17 cellular contexts compared by ENCODE assay signal in genomic region chr17:76296889-76297288, GRCh38. TPM values are rescaled to one million over a fixed set of nuclear protein-coding genes. Genes with fewer than 3 reads are reported as not detected.
DNase-seq lines count a peak whose midpoint lies in the region; ATAC-seq, FAIRE-seq and TF ChIP-seq lines count a peak whose summit lies in the region.
"Had no signal": no experiment of that assay in that cellular context is flagged by ENCODE, and none has a peak within 500 bp of the region (broad histone marks: within the 10 kb centered on the region; RNA-seq: fewer than 3 reads in every experiment).

No MANE protein-coding gene starts in this region.

- H3K4me1 ChIP-seq in mucosa of descending colon (ENCODE audit: low read depth) (peaks cover 14% of the 10 kb centered on the region), small intestine (ENCODE audit: control insufficient read depth in 2 of 2, insufficient read depth in 1 of 2, low read depth in 1 of 2, low read length in 1 of 2) (no peaks in the 10 kb centered on the region), aorta (ENCODE audit: control insufficient read depth in 1 of 2, insufficient read depth in 2 of 2, low read length in 2 of 2) (no peaks in the 10 kb centered on the region)

- H3K27ac ChIP-seq in small intestine (ENCODE audit: low read depth in 1 of 2, low read length in 1 of 2) (no peak overlapping the region), aorta (ENCODE audit: low read depth in 1 of 2, low read length in 2 of 2) (no peak overlapping the region)
- H3K27ac ChIP-seq: GM23248 had no signal

- 38 to 71% (median 50%) methylated on average over 5 of the region's 5 CpGs for WGBS in small intestine, 3 donors
- 93 to 94% methylated on average over 5 of the region's 5 CpGs for WGBS in aorta, 2 donors

- DNase-seq in mucosa of descending colon = peak in 1 of 3 donors; percentile 53
- peak; percentile 27 for DNase-seq in small intestine
- DNase-seq in aorta = peak; percentile 7 to 12
- DNase-seq in effector CD4-positive, alpha-beta T cell = no peak
- DNase-seq in HTR-8/SVneo (ENCODE audit: insufficient read length, low spot score) = no peak
- no peak for DNase-seq in DMS153 treated with DMSO at 0.1 percent for 48 hours (lab: John Stamatoyannopoulos, UW; ENCODE audit: unreplicated experiment)
- DNase-seq: C1 segment of cervical spinal cord; Calu3; CD4-positive, alpha-beta memory T cell; COR-L47; DND-41; GM23248; H7; HCEC 1CT had no signal

- FAIRE-seq in small intestine (lab: Jason Lieb, UNC) (no peak), HTR-8/SVneo (lab: Jason Lieb, UNC) (no peak)
- FAIRE-seq: G401.6, GM12892, H1 had no signal

- no peak for TF ChIP-seq CTCF in mucosa of descending colon (IDR thresholded peaks at IDR 0.05)

- no peaks in the 10 kb centered on the region for H3K9me3 ChIP-seq in mucosa of descending colon
- H3K9me3 ChIP-seq in small intestine (ENCODE audit: control insufficient read depth, low read depth) = no peaks in the 10 kb centered on the region
- no peaks in the 10 kb centered on the region for H3K9me3 ChIP-seq in aorta (ENCODE audit: control insufficient read depth, low read length)

- no peaks in the 10 kb centered on the region for H3K27me3 ChIP-seq in small intestine (ENCODE audit: control insufficient read depth in 2 of 2, insufficient read depth in 2 of 2, low read length in 2 of 2)
- H3K27me3 ChIP-seq in aorta (ENCODE audit: control insufficient read depth in 1 of 2, insufficient read depth in 2 of 2, low read length in 1 of 2) = no peaks in the 10 kb centered on the region

- ATAC-seq in mucosa of descending colon (peak; percentile 90), aorta (ENCODE audit: low FRiP score) (no peak)

- intact Hi-C loops in mucosa of descending colon (cut with DNase I, micrococcal nuclease) = loop anchor here in 1 of 2 donors (5.0 kb wide), 1 partner anchor 175 kb away; no protein-coding TSS in a partner anchor
- intact Hi-C loops in aorta (cut with DNase I) = loop anchor here in 1 of 2 donors (5.0 kb wide), 1 partner anchor 175 kb away; no protein-coding TSS in a partner anchor

- no peak overlapping the region for H3K4me3 ChIP-seq in mucosa of descending colon
- no peak overlapping the region for H3K4me3 ChIP-seq in small intestine (ENCODE audit: low read depth in 1 of 2, low read length in 2 of 2)
- H3K4me3 ChIP-seq in aorta (ENCODE audit: low read length in 2 of 2) = no peak overlapping the region
- H3K4me3 ChIP-seq: GM23248 had no signal

- H3K36me3 ChIP-seq in mucosa of descending colon (ENCODE audit: low read depth) (no peaks in the 10 kb centered on the region), small intestine (ENCODE audit: control insufficient read depth in 2 of 2, insufficient read depth in 2 of 2, low read length in 2 of 2) (no peaks in the 10 kb centered on the region), aorta (ENCODE audit: control insufficient read depth in 1 of 2, insufficient read depth in 2 of 2, low read length in 1 of 2) (peaks cover 0 to 2% of the 10 kb centered on the region in 2 donors)

RNA-seq across cellular contexts. Expression of gene QRICH2, which starts 11.2 kb away (rescaled TPM):
- total RNA-seq in mucosa of descending colon (1 to 10 TPM; 1.6 to 4.7 (median 3.2) TPM), aorta (1 to 10 TPM; 3.4 to 4.2 TPM)
- polyA plus RNA-seq in small intestine (1 to 10 TPM; 2.5 to 3.0 (median 2.7) TPM), aorta (10 to 100 TPM in 1 of 2 donors, 1 to 10 TPM in 1; 1.4 to 12.8 TPM)

RNA-seq across cellular contexts. Expression of gene UBALD2, which starts 31.7 kb away (rescaled TPM):
- 100 to 1,000 TPM in 1 of 3 donors, 10 to 100 TPM in 2; 46.6 to 132 (median 99.1) TPM for total RNA-seq in mucosa of descending colon
- polyA plus RNA-seq in small intestine = 100 to 1,000 TPM in 2 of 3 donors, 10 to 100 TPM in 1; 54.3 to 118 (median 114) TPM
- 10 to 100 TPM; 25.8 to 30.2 TPM for total RNA-seq in aorta
- 10 to 100 TPM; 23.2 to 27.7 TPM for polyA plus RNA-seq in aorta

RNA-seq across cellular contexts. Expression of gene RNF157, which starts 56.6 kb away (rescaled TPM):
- total RNA-seq in mucosa of descending colon = 10 to 100 TPM; 11.6 to 45.8 (median 17.5) TPM
- 10 to 100 TPM; 18.1 to 30.6 (median 25.0) TPM for polyA plus RNA-seq in small intestine
- 1 to 10 TPM; 1.7 to 2.0 TPM for total RNA-seq in aorta
- polyA plus RNA-seq in aorta = 1 to 10 TPM in 1 of 2 donors, under 1 TPM in 1; 0.36 to 3.8 TPM

RNA-seq across cellular contexts. Expression of gene PRPSAP1, which starts 56.8 kb away (rescaled TPM):
- total RNA-seq in mucosa of descending colon (10 to 100 TPM; 45.3 to 63.0 (median 61.4) TPM), aorta (10 to 100 TPM; 47.2 to 64.4 TPM)
- polyA plus RNA-seq in small intestine (10 to 100 TPM; 32.2 to 34.9 (median 32.5) TPM), aorta (10 to 100 TPM; 29.7 to 45.2 TPM)

Comparison
In these comparisons a context has a peak if more than half of its experiments do, and no peak if none do; other contexts are left out.
1. DNase-seq: peak in small intestine (single experiment) and aorta (2 of 2); none in effector CD4-positive, alpha-beta T cell (single experiment), HTR-8/SVneo (single experiment) and DMS153 treated with DMSO at 0.1 percent for 48 hours (single experiment).
2. RNA of gene RNF157, which starts 56.6 kb away (total RNA-seq): 11.6 to 45.8 TPM in mucosa of descending colon; 1.7 to 2.0 TPM in aorta; every median in the first group is over 4 times any median in the second.